2 cellular contexts compared by ENCODE assay signal in the genomic region with DNA sequence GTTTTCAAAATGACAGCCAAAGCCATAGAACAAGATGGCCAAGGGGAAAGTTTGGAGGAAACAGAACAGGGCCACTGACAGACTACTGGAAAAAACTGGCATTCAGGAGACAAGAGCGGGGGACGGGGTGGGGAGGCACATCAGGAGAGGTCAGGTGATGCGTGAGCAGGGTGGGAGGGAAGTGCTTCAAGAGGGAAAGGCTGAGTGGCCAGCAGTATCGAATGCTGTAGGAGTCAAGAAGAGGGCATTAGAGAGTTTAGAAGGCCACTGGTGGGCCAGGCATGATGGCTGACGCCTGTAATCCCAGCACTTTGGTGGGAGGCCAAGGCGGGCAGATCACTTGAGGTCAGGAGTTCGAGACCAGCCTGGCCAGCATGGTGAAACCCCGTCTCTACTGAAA.
TF ChIP-seq lines count a peak whose summit lies in the region.

No MANE protein-coding gene starts in this region.

TF ChIP-seq in GM23338, 12 proteins besides CTCF, POLR2A, EP300 and RAD21 (continues in another document):
- TF ChIP-seq POLR2AphosphoS5 (IDR thresholded peaks at IDR 0.05; ENCODE audit: low read depth) (no peak), CREB1 (CRISPR knock-in tag; IDR thresholded peaks at IDR 0.05; ENCODE audit: low read depth) (no peak), JUNB (IDR thresholded peaks at IDR 0.05; ENCODE audit: unreplicated experiment) (no peak), EZH2phosphoT487 (IDR thresholded peaks at IDR 0.05; ENCODE audit: unreplicated experiment) (no peak), ZNF114 (CRISPR knock-in tag; IDR thresholded peaks at IDR 0.05) (no peak), NANOG (IDR thresholded peaks at IDR 0.05; ENCODE audit: borderline replicate concordance) (no peak), ZNF331 (CRISPR knock-in tag; IDR thresholded peaks at IDR 0.05; ENCODE audit: low read depth) (no peak), STAT1 (IDR thresholded peaks at IDR 0.05; ENCODE audit: unreplicated experiment) (no peak)
- TF ChIP-seq, protein P1, sequence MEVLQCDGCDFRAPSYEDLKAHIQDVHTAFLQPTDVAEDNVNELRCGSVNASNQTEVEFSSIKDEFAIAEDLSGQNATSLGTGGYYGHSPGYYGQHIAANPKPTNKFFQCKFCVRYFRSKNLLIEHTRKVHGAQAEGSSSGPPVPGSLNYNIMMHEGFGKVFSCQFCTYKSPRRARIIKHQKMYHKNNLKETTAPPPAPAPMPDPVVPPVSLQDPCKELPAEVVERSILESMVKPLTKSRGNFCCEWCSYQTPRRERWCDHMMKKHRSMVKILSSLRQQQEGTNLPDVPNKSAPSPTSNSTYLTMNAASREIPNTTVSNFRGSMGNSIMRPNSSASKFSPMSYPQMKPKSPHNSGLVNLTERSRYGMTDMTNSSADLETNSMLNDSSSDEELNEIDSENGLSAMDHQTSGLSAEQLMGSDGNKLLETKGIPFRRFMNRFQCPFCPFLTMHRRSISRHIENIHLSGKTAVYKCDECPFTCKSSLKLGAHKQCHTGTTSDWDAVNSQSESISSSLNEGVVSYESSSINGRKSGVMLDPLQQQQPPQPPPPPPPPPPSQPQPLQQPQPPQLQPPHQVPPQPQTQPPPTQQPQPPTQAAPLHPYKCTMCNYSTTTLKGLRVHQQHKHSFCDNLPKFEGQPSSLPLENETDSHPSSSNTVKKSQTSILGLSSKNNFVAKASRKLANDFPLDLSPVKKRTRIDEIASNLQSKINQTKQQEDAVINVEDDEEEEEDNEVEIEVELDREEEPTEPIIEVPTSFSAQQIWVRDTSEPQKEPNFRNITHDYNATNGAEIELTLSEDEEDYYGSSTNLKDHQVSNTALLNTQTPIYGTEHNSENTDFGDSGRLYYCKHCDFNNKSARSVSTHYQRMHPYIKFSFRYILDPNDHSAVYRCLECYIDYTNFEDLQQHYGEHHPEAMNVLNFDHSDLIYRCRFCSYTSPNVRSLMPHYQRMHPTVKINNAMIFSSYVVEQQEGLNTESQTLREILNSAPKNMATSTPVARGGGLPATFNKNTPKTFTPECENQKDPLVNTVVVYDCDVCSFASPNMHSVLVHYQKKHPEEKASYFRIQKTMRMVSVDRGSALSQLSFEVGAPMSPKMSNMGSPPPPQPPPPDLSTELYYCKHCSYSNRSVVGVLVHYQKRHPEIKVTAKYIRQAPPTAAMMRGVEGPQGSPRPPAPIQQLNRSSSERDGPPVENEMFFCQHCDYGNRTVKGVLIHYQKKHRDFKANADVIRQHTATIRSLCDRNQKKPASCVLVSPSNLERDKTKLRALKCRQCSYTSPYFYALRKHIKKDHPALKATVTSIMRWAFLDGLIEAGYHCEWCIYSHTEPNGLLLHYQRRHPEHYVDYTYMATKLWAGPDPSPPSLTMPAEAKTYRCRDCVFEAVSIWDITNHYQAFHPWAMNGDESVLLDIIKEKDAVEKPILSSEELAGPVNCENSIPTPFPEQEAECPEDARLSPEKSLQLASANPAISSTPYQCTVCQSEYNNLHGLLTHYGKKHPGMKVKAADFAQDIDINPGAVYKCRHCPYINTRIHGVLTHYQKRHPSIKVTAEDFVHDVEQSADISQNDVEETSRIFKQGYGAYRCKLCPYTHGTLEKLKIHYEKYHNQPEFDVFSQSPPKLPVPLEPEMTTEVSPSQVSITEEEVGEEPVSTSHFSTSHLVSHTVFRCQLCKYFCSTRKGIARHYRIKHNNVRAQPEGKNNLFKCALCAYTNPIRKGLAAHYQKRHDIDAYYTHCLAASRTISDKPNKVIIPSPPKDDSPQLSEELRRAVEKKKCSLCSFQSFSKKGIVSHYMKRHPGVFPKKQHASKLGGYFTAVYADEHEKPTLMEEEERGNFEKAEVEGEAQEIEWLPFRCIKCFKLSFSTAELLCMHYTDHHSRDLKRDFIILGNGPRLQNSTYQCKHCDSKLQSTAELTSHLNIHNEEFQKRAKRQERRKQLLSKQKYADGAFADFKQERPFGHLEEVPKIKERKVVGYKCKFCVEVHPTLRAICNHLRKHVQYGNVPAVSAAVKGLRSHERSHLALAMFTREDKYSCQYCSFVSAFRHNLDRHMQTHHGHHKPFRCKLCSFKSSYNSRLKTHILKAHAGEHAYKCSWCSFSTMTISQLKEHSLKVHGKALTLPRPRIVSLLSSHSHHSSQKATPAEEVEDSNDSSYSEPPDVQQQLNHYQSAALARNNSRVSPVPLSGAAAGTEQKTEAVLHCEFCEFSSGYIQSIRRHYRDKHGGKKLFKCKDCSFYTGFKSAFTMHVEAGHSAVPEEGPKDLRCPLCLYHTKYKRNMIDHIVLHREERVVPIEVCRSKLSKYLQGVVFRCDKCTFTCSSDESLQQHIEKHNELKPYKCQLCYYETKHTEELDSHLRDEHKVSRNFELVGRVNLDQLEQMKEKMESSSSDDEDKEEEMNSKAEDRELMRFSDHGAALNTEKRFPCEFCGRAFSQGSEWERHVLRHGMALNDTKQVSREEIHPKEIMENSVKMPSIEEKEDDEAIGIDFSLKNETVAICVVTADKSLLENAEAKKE (CRISPR knock-in tag; IDR thresholded peaks at IDR 0.05): no peak
- TF ChIP-seq, protein P2, sequence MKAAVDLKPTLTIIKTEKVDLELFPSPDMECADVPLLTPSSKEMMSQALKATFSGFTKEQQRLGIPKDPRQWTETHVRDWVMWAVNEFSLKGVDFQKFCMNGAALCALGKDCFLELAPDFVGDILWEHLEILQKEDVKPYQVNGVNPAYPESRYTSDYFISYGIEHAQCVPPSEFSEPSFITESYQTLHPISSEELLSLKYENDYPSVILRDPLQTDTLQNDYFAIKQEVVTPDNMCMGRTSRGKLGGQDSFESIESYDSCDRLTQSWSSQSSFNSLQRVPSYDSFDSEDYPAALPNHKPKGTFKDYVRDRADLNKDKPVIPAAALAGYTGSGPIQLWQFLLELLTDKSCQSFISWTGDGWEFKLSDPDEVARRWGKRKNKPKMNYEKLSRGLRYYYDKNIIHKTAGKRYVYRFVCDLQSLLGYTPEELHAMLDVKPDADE (IDR thresholded peaks at IDR 0.05): no peak

TF ChIP-seq in K562, 482 proteins besides CTCF, POLR2A, EP300 and RAD21 (continues in another document):
- TF ChIP-seq NFATC3 (IDR thresholded peaks at IDR 0.05): no peak
- TF ChIP-seq XRCC3 (IDR thresholded peaks at IDR 0.05): no peak
- TF ChIP-seq ZNF764 (CRISPR knock-in tag; IDR thresholded peaks at IDR 0.05; ENCODE audit: low read depth): no peak
- no peak for TF ChIP-seq CCAR2 (IDR thresholded peaks at IDR 0.05; ENCODE audit: low read depth, low read length)
- TF ChIP-seq EP400 (IDR thresholded peaks at IDR 0.05): no peak
- TF ChIP-seq TOE1 (IDR thresholded peaks at IDR 0.05; ENCODE audit: borderline replicate concordance): 0 out of 2 replicates have a peak, but pooled peaks have one; percentile 21
- no peak for TF ChIP-seq TOE1 (CRISPR knock-in tag; IDR thresholded peaks at IDR 0.05; ENCODE audit: borderline replicate concordance, low read depth)
- no peak for TF ChIP-seq HNRNPLL (IDR thresholded peaks at IDR 0.05; ENCODE audit: low read depth, low read length, poor library complexity, severe bottlenecking)
- TF ChIP-seq, protein P3, sequence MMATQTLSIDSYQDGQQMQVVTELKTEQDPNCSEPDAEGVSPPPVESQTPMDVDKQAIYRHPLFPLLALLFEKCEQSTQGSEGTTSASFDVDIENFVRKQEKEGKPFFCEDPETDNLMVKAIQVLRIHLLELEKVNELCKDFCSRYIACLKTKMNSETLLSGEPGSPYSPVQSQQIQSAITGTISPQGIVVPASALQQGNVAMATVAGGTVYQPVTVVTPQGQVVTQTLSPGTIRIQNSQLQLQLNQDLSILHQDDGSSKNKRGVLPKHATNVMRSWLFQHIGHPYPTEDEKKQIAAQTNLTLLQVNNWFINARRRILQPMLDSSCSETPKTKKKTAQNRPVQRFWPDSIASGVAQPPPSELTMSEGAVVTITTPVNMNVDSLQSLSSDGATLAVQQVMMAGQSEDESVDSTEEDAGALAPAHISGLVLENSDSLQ (IDR thresholded peaks at IDR 0.05): no peak
- no peak for TF ChIP-seq NUFIP1 (IDR thresholded peaks at IDR 0.05; ENCODE audit: partially characterized antibody)
- TF ChIP-seq HIVEP1 (CRISPR knock-in tag; IDR thresholded peaks at IDR 0.05): no peak
- no peak for TF ChIP-seq ZNF436 (CRISPR knock-in tag; IDR thresholded peaks at IDR 0.05)
- no peak for TF ChIP-seq ZNF780A (CRISPR knock-in tag; IDR thresholded peaks at IDR 0.05)
- TF ChIP-seq L3MBTL2 (IDR thresholded peaks at IDR 0.05): no peak
- TF ChIP-seq RBM22 (IDR thresholded peaks at IDR 0.05; ENCODE audit: low read depth, low read length, poor library complexity, severe bottlenecking): no peak
- TF ChIP-seq ZBTB1 (CRISPR knock-in tag; IDR thresholded peaks at IDR 0.05; ENCODE audit: borderline replicate concordance, low read depth): no peak
- TF ChIP-seq CBX2 (IDR thresholded peaks at IDR 0.05; ENCODE audit: insufficient read depth, low read length, poor library complexity, severe bottlenecking): no peak
- TF ChIP-seq RBBP5 (IDR thresholded peaks at IDR 0.05; ENCODE audit: borderline replicate concordance, insufficient read depth, low read length, poor library complexity, severe bottlenecking): no peak
- TF ChIP-seq, protein P4, sequence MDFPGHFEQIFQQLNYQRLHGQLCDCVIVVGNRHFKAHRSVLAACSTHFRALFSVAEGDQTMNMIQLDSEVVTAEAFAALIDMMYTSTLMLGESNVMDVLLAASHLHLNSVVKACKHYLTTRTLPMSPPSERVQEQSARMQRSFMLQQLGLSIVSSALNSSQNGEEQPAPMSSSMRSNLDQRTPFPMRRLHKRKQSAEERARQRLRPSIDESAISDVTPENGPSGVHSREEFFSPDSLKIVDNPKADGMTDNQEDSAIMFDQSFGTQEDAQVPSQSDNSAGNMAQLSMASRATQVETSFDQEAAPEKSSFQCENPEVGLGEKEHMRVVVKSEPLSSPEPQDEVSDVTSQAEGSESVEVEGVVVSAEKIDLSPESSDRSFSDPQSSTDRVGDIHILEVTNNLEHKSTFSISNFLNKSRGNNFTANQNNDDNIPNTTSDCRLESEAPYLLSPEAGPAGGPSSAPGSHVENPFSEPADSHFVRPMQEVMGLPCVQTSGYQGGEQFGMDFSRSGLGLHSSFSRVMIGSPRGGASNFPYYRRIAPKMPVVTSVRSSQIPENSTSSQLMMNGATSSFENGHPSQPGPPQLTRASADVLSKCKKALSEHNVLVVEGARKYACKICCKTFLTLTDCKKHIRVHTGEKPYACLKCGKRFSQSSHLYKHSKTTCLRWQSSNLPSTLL (IDR thresholded peaks at IDR 0.05): no peak
- TF ChIP-seq, protein P5, sequence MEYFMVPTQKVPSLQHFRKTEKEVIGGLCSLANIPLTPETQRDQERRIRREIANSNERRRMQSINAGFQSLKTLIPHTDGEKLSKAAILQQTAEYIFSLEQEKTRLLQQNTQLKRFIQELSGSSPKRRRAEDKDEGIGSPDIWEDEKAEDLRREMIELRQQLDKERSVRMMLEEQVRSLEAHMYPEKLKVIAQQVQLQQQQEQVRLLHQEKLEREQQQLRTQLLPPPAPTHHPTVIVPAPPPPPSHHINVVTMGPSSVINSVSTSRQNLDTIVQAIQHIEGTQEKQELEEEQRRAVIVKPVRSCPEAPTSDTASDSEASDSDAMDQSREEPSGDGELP (CRISPR knock-in tag; IDR thresholded peaks at IDR 0.05; ENCODE audit: borderline replicate concordance): no peak
- no peak for TF ChIP-seq MTA2 (IDR thresholded peaks at IDR 0.05; ENCODE audit: low read depth)
- TF ChIP-seq SMARCA4 (IDR thresholded peaks at IDR 0.05): no peak
- TF ChIP-seq, protein P6, sequence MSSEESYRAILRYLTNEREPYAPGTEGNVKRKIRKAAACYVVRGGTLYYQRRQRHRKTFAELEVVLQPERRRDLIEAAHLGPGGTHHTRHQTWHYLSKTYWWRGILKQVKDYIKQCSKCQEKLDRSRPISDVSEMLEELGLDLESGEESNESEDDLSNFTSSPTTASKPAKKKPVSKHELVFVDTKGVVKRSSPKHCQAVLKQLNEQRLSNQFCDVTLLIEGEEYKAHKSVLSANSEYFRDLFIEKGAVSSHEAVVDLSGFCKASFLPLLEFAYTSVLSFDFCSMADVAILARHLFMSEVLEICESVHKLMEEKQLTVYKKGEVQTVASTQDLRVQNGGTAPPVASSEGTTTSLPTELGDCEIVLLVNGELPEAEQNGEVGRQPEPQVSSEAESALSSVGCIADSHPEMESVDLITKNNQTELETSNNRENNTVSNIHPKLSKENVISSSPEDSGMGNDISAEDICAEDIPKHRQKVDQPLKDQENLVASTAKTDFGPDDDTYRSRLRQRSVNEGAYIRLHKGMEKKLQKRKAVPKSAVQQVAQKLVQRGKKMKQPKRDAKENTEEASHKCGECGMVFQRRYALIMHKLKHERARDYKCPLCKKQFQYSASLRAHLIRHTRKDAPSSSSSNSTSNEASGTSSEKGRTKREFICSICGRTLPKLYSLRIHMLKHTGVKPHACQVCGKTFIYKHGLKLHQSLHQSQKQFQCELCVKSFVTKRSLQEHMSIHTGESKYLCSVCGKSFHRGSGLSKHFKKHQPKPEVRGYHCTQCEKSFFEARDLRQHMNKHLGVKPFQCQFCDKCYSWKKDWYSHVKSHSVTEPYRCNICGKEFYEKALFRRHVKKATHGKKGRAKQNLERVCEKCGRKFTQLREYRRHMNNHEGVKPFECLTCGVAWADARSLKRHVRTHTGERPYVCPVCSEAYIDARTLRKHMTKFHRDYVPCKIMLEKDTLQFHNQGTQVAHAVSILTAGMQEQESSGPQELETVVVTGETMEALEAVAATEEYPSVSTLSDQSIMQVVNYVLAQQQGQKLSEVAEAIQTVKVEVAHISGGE (CRISPR knock-in tag; IDR thresholded peaks at IDR 0.05): 0 out of 6 replicates have a peak, but pooled peaks of 1 of the 3 experiments have one; percentile 18
- TF ChIP-seq, protein P7, sequence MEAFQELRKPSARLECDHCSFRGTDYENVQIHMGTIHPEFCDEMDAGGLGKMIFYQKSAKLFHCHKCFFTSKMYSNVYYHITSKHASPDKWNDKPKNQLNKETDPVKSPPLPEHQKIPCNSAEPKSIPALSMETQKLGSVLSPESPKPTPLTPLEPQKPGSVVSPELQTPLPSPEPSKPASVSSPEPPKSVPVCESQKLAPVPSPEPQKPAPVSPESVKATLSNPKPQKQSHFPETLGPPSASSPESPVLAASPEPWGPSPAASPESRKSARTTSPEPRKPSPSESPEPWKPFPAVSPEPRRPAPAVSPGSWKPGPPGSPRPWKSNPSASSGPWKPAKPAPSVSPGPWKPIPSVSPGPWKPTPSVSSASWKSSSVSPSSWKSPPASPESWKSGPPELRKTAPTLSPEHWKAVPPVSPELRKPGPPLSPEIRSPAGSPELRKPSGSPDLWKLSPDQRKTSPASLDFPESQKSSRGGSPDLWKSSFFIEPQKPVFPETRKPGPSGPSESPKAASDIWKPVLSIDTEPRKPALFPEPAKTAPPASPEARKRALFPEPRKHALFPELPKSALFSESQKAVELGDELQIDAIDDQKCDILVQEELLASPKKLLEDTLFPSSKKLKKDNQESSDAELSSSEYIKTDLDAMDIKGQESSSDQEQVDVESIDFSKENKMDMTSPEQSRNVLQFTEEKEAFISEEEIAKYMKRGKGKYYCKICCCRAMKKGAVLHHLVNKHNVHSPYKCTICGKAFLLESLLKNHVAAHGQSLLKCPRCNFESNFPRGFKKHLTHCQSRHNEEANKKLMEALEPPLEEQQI (IDR thresholded peaks at IDR 0.05): no peak
- TF ChIP-seq, protein P8, sequence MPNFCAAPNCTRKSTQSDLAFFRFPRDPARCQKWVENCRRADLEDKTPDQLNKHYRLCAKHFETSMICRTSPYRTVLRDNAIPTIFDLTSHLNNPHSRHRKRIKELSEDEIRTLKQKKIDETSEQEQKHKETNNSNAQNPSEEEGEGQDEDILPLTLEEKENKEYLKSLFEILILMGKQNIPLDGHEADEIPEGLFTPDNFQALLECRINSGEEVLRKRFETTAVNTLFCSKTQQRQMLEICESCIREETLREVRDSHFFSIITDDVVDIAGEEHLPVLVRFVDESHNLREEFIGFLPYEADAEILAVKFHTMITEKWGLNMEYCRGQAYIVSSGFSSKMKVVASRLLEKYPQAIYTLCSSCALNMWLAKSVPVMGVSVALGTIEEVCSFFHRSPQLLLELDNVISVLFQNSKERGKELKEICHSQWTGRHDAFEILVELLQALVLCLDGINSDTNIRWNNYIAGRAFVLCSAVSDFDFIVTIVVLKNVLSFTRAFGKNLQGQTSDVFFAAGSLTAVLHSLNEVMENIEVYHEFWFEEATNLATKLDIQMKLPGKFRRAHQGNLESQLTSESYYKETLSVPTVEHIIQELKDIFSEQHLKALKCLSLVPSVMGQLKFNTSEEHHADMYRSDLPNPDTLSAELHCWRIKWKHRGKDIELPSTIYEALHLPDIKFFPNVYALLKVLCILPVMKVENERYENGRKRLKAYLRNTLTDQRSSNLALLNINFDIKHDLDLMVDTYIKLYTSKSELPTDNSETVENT (CRISPR knock-in tag; IDR thresholded peaks at IDR 0.05): no peak
